Comparison of ENCODE assay signal across 10 cellular contexts in genomic region chr2:173400760-173401159, GRCh38. TPM values are rescaled to one million over a fixed set of nuclear protein-coding genes. Genes with fewer than 3 reads are reported as not detected.
A peak's percentile ranks its signal among the peaks of the same experiment; 100 is the strongest.
DNase-seq lines count a peak whose midpoint lies in the region; ATAC-seq and TF ChIP-seq lines count a peak whose summit lies in the region.
"Had no signal": no experiment of that assay in that cellular context is flagged by ENCODE, and none has a peak within 500 bp of the region (broad histone marks: within the 10 kb centered on the region; RNA-seq: fewer than 3 reads in every experiment).

No MANE protein-coding gene starts in this region.

- no peak for ATAC-seq in left cardiac atrium
- ATAC-seq: naive thymus-derived CD4-positive, alpha-beta T cell had no signal

- TF ChIP-seq CTCF in LNCaP clone FGC (IDR thresholded peaks at IDR 0.05; ENCODE audit: control insufficient read depth, extremely low read depth, insufficient read depth) (peak; percentile 30), WERI-Rb-1 (IDR thresholded peaks at IDR 0.05; ENCODE audit: low read depth, low read length) (peak; percentile 66), osteoblast (IDR thresholded peaks at IDR 0.05; ENCODE audit: extremely low read depth, low read depth, low read length) (peak; percentile 35)

- H3K9me3 ChIP-seq in WERI-Rb-1 (ENCODE audit: severe bottlenecking): no peaks in the 10 kb centered on the region
- H3K9me3 ChIP-seq in osteoblast (ENCODE audit: low read depth, low read length): no peaks in the 10 kb centered on the region
- H3K9me3 ChIP-seq: BLaER1 had no signal

- H3K79me2 ChIP-seq in osteoblast (ENCODE audit: insufficient read depth, low read length): no peaks in the 10 kb centered on the region

- H3K27me3 ChIP-seq in WERI-Rb-1 (ENCODE audit: insufficient read depth, low read depth, severe bottlenecking) (no peaks in the 10 kb centered on the region), osteoblast (ENCODE audit: insufficient read depth, low read length) (peaks cover 60% of the 10 kb centered on the region)

- intact Hi-C loops in left cardiac atrium (cut with DNase I): loop anchor here (5.0 to 10.0 kb wide), 3 partner anchors 167 to 944 kb away; no protein-coding TSS in a partner anchor

- peaks cover 9% of the 10 kb centered on the region for H3K4me1 ChIP-seq in osteoblast (ENCODE audit: insufficient read depth, low read length)

- H3K4me3 ChIP-seq in LNCaP clone FGC (ENCODE audit: low read depth, low read length): no peak overlapping the region
- no peak overlapping the region for H3K4me3 ChIP-seq in WERI-Rb-1 (ENCODE audit: low read depth, low read length)
- no peak overlapping the region for H3K4me3 ChIP-seq in osteoblast (ENCODE audit: insufficient read depth, low read length)
- H3K4me3 ChIP-seq: BLaER1 had no signal

- DNase-seq in NCI-H2171 treated with DMSO at 0.1 percent for 48 hours (lab: John Stamatoyannopoulos, UW) (peak; percentile 25), NCI-H2171 (lab: John Stamatoyannopoulos, UW) (no peak), LNCaP clone FGC (ENCODE audit: low read depth) (no peak), WERI-Rb-1 (peak; percentile 52), osteoblast (ENCODE audit: insufficient read length, low spot score, missing footprints) (no peak), left cardiac atrium (no peak), retina (no peak)
- no peak for DNase-seq in stimulated activated CD4-positive, alpha-beta T cell treated with anti-CD3 and anti-CD28 coated beads, Interleukin-12 subunit alpha, Interleukin-12 subunit beta, amount 100 ng/mL, for 4 hours
- DNase-seq: naive thymus-derived CD4-positive, alpha-beta T cell had no signal

- no peak overlapping the region for H2AFZ ChIP-seq in osteoblast (ENCODE audit: low read length)

- H3K36me3 ChIP-seq in WERI-Rb-1: no peaks in the 10 kb centered on the region
- no peaks in the 10 kb centered on the region for H3K36me3 ChIP-seq in osteoblast (ENCODE audit: insufficient read depth, low read length)
- H3K36me3 ChIP-seq: BLaER1 had no signal

- H4K20me1 ChIP-seq in osteoblast (ENCODE audit: insufficient read depth, low read length): no peaks in the 10 kb centered on the region
- H4K20me1 ChIP-seq: BLaER1 had no signal

- no peak overlapping the region for H3K27ac ChIP-seq in WERI-Rb-1
- H3K27ac ChIP-seq in osteoblast (ENCODE audit: low read depth, low read length): no peak overlapping the region
- H3K27ac ChIP-seq: BLaER1 had no signal

- no peak overlapping the region for H3K4me2 ChIP-seq in osteoblast (ENCODE audit: insufficient read depth, low read length)
- H3K4me2 ChIP-seq: BLaER1 had no signal

RNA-seq across cellular contexts. Expression of gene CDCA7, which starts 46.1 kb away (rescaled TPM):
- 0.59 and 1.1 TPM in 2 replicates for total RNA-seq in osteoblast
- under 1 TPM; 0.29 to 0.97 TPM for total RNA-seq in left cardiac atrium

Comparison
In these comparisons a context has a peak if more than half of its experiments do, and no peak if none do; other contexts are left out.
1. DNase-seq: peak in NCI-H2171 treated with DMSO at 0.1 percent for 48 hours (single experiment) and WERI-Rb-1 (single experiment); none in NCI-H2171 (single experiment), LNCaP clone FGC (single experiment), osteoblast (single experiment), left cardiac atrium (single experiment), stimulated activated CD4-positive, alpha-beta T cell treated with anti-CD3 and anti-CD28 coated beads, Interleukin-12 subunit alpha, Interleukin-12 subunit beta, amount 100 ng/mL, for 4 hours (single experiment) and retina (single experiment).
2. Peak in every context shown above with its lines, with median percentiles within 50 percentile points of each other: CTCF ChIP-seq.